27 cellular contexts compared by ENCODE assay signal in the genomic region with DNA sequence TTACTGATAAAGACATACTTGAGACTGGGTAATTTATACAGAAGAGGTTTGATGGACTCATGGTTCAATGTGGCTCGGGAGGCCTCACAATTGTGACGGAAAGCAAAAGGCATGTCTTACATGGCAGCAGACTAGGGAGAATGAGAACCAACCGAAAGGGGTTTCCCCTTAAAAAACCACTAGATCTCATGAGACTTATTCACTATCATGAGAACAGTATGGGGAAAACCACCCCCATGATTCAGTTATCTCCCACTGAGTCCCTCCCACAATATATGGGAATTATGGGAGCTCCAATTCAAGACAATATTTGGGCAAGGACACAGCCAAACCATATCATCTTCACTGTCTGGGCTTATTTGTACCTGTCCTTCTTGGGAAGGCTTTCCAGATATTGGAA. TPM values are rescaled to one million over a fixed set of nuclear protein-coding genes. Genes with fewer than 3 reads are reported as not detected.
DNase-seq lines count a peak whose midpoint lies in the region; ATAC-seq and TF ChIP-seq lines count a peak whose summit lies in the region.
"Had no signal": no experiment of that assay in that cellular context is flagged by ENCODE, and none has a peak within 500 bp of the region (broad histone marks: within the 10 kb centered on the region; RNA-seq: fewer than 3 reads in every experiment).

No MANE protein-coding gene starts in this region.

- 68 to 82% (median 77%) methylated on average over 3 of the region's 3 CpGs for WGBS in spleen, 5 donors
- WGBS in prostate gland: 91% methylated on average over 3 of the region's 3 CpGs

- DNase-seq in GM10248 (ENCODE audit: extremely low spot score): no peak
- DNase-seq in COLO829 (ENCODE audit: low spot score): no peak
- no peak for DNase-seq in spleen
- no peak for DNase-seq in prostate gland (ENCODE audit: low spot score)
- DNase-seq: activated CD4-positive, alpha-beta T cell treated with anti-CD3 and anti-CD28 coated beads, Interleukin-2, amount 50 U/mL, for 1 hour; activated naive CD4-positive, alpha-beta T cell treated with Interleukin-2 at 50 U/mL for 16 hours; CD8-positive, alpha-beta T cell; central memory CD4-positive, alpha-beta T cell; DMS79 treated with DMSO at 0.1 percent for 48 hours; H7; midbrain; NCI-H1048; NCI-H510A treated with DMSO at 0.1 percent for 48 hours; SHP77; stimulated activated CD4-positive, alpha-beta T cell treated with anti-CD3 and anti-CD28 coated beads, Interleukin-4, amount 100 ng/mL, for 1 hour; T-cell had no signal

- CTCF ChIA-PET in GM10248 (lab: Yijun Ruan, JAX): interaction anchor here (0.7 kb wide), 1 partner anchor 13 kb away, joined by 3 read pairs; no protein-coding TSS in a partner anchor

- no peak for TF ChIP-seq CTCF in GM10248 (IDR thresholded peaks at IDR 0.05; ENCODE audit: control extremely low read depth, extremely low read depth, low read depth, missing control alignments)
- TF ChIP-seq CTCF in spleen (IDR thresholded peaks at IDR 0.05 in 8 of 11, conservative IDR thresholded peaks at IDR 0.05 in 3 of 11): no peak
- no peak for TF ChIP-seq CTCF in prostate gland (IDR thresholded peaks at IDR 0.05)

- intact Hi-C loops in spleen (cut with DNase I; ENCODE audit: low total_unique reads) (no loop called here), prostate gland (cut with DNase I) (no loop called here)

- ATAC-seq in GM18511 (IDR thresholded peaks at IDR 0.05; ENCODE audit: unreplicated experiment): peak; percentile 78
- peak; percentile 52 for ATAC-seq in GM19452 (IDR thresholded peaks at IDR 0.05; ENCODE audit: unreplicated experiment)
- ATAC-seq in HG02642 (IDR thresholded peaks at IDR 0.05; ENCODE audit: poor library complexity, unreplicated experiment): peak; percentile 76
- ATAC-seq in HG03432 (IDR thresholded peaks at IDR 0.05; ENCODE audit: unreplicated experiment): peak; percentile 70
- ATAC-seq: CD8-positive, alpha-beta T cell; esophagus mucosa; left lobe of liver; T-cell had no signal

- no peak overlapping the region for H3K4me3 ChIP-seq in spleen
- no peak overlapping the region for H3K4me3 ChIP-seq in prostate gland
- H3K4me3 ChIP-seq: skin epidermis had no signal

- no peaks in the 10 kb centered on the region for H3K36me3 ChIP-seq in spleen
- H3K36me3 ChIP-seq in prostate gland: no peaks in the 10 kb centered on the region

- H3K27me3 ChIP-seq in spleen (replicated peaks in 1 of 7): no peaks in the 10 kb centered on the region
- H3K27me3 ChIP-seq in prostate gland (replicated peaks; ENCODE audit: insufficient read depth): no peaks in the 10 kb centered on the region

- POLR2A ChIA-PET in GM10248 (lab: Yijun Ruan, JAX): no interaction called here

- TF ChIP-seq POLR2A in spleen (IDR thresholded peaks at IDR 0.05) (no peak), prostate gland (IDR thresholded peaks at IDR 0.05) (no peak)

- H3K27ac ChIP-seq in spleen (no peak overlapping the region), prostate gland (no peak overlapping the region)
- H3K27ac ChIP-seq: KMS-11, skin epidermis had no signal

- H3K9me3 ChIP-seq in spleen: peaks cover 0 to 21% (median 8%) of the 10 kb centered on the region in 8 donors
- no peaks in the 10 kb centered on the region for H3K9me3 ChIP-seq in prostate gland

- H3K4me1 ChIP-seq in spleen (no peaks in the 10 kb centered on the region), prostate gland (replicated peaks) (no peaks in the 10 kb centered on the region)

RNA-seq across cellular contexts. Expression of a gene that starts 22.8 kb away (rescaled TPM):
- total RNA-seq in spleen (not detected), prostate gland (not detected)
- polyA plus RNA-seq in spleen: not detected
- total RNA-seq: CD8-positive, alpha-beta T cell; esophagus mucosa; H7; left lobe of liver; progenitor cell of endocrine pancreas; T-cell; urinary bladder had no signal
- polyA plus RNA-seq: neural cell, urinary bladder had no signal

RNA-seq across cellular contexts. Expression of a gene that starts 51.5 kb away (rescaled TPM):
- total RNA-seq in spleen (not detected), prostate gland (not detected)
- not detected for polyA plus RNA-seq in spleen
- total RNA-seq: CD8-positive, alpha-beta T cell; esophagus mucosa; H7; progenitor cell of endocrine pancreas; T-cell; urinary bladder had no signal
- polyA plus RNA-seq: neural cell, urinary bladder had no signal
